Comparison of ENCODE assay signal across 8 cellular contexts in genomic region chrX:24023972-24024664, GRCh38. TPM values are rescaled to one million over a fixed set of nuclear protein-coding genes. Genes with fewer than 3 reads are reported as not detected.
DNase-seq lines count a peak whose midpoint lies in the region; ATAC-seq and TF ChIP-seq lines count a peak whose summit lies in the region.

No MANE protein-coding gene starts in this region.

- in situ Hi-C loops in GM13977 (cut with MboI; ENCODE audit: low pct_unique_long_range_greater_than_20kb, low sequenced_read_pairs, unreplicated experiment) = loop anchor here (10.0 kb wide), 1 partner anchor 109 kb away; no protein-coding TSS in a partner anchor

- peak overlapping the region; percentile 90 for H3K4me3 Mint-ChIP-seq in mesothelial cell of epicardium

- DNase-seq in SIG-M5 treated with dmso at 0.1 percent for 504 hours (lab: John Stamatoyannopoulos, UW; ENCODE audit: unreplicated experiment) (peak; percentile 25), SIG-M5 (lab: John Stamatoyannopoulos, UW) (no peak), NCI-H69 (lab: John Stamatoyannopoulos, UW) (peak; percentile 39), choroid plexus epithelial cell (ENCODE audit: low read depth) (peak; percentile 17), mesothelial cell of epicardium (ENCODE audit: low spot score in 2 of 2, unreplicated experiment in 2 of 2) (no peak), GM13977 (ENCODE audit: low spot score) (no peak)
- DNase-seq in activated CD4-positive, alpha-beta T cell treated with anti-CD3 and anti-CD28 coated beads, Interleukin-2, amount 50 U/mL, for 4 hours = no peak

- H3K4me1 Mint-ChIP-seq in mesothelial cell of epicardium = peaks cover 40% of the 10 kb centered on the region

- peak overlapping the region; percentile 72 for H3K4me3 ChIP-seq in choroid plexus epithelial cell (ENCODE audit: low read depth, low read length)

- no peak for ATAC-seq in HG03571 (IDR thresholded peaks at IDR 0.05; ENCODE audit: unreplicated experiment)

- TF ChIP-seq CTCF in choroid plexus epithelial cell (conservative IDR thresholded peaks at IDR 0.05; ENCODE audit: low read depth, low read length) = no peak
- TF ChIP-seq CTCF in mesothelial cell of epicardium (IDR thresholded peaks at IDR 0.05; ENCODE audit: unreplicated experiment) = no peak
- TF ChIP-seq CTCF in GM13977 (IDR thresholded peaks at IDR 0.05; ENCODE audit: extremely low read depth, insufficient read depth, missing control alignments) = no peak

- peak overlapping the region; percentile 94 for H3K27ac Mint-ChIP-seq in mesothelial cell of epicardium

- no peaks in the 10 kb centered on the region for H3K9me3 Mint-ChIP-seq in mesothelial cell of epicardium

- H3K27me3 Mint-ChIP-seq in mesothelial cell of epicardium (ENCODE audit: low read depth) = no peaks in the 10 kb centered on the region

- peaks cover 6% of the 10 kb centered on the region for H3K36me3 Mint-ChIP-seq in mesothelial cell of epicardium

RNA-seq across cellular contexts. Expression of gene KLHL15, which starts 2.9 kb away (rescaled TPM):
- total RNA-seq in mesothelial cell of epicardium = 21.9 to 23.8 TPM (median 22.2 TPM) in 3 replicates

RNA-seq across cellular contexts. Expression of gene EIF2S3, which starts 30.6 kb away (rescaled TPM):
- 460 to 475 TPM (median 474 TPM) in 3 replicates for total RNA-seq in mesothelial cell of epicardium

Comparison
In these comparisons a context has a peak if more than half of its experiments do, and no peak if none do; other contexts are left out.
1. DNase-seq: peak in SIG-M5 treated with dmso at 0.1 percent for 504 hours (single experiment), NCI-H69 (single experiment) and choroid plexus epithelial cell (single experiment); none in SIG-M5 (single experiment), mesothelial cell of epicardium (0 of 2), GM13977 (single experiment) and activated CD4-positive, alpha-beta T cell treated with anti-CD3 and anti-CD28 coated beads, Interleukin-2, amount 50 U/mL, for 4 hours (0 of 2).